ENCODE assay signal across 8 cellular contexts in the genomic region with DNA sequence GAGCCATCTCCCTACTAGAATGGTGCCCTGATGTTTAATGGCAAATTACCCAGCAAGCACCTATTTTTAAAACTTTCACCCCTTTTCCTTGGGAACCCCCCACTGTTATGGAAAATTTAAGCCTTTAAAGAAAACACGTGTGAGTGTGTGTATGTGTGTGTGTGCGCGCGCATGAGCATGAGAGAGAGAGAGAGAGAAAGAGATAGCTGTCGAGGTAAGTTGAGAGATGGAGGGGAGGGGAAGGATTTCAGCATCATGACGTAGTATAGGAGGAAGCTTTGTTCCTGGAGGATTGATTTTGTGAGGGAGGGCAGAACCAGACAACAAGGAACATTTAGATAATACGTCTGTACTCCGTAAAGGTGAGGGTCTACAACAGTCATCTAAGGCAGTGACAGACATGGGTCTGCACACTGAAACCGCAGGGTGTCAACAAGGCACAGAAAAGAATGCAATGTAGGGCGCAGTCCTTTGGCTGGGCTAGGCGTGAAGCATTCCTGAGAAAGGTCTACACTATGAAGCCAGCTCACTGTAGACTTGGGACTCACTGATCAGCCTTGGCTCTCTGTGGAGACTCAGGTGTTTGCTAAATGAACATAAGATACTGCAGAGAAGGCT.
DNase-seq lines count a peak whose midpoint lies in the region; ATAC-seq, FAIRE-seq and TF ChIP-seq lines count a peak whose summit lies in the region.

No MANE protein-coding gene starts in this region.

- H3K79me2 ChIP-seq in astrocyte (ENCODE audit: insufficient read depth, low read length), result no peaks in the 10 kb centered on the region

- FAIRE-seq in astrocyte (lab: Jason Lieb, UNC) (no peak), kidney (lab: Jason Lieb, UNC) (no peak)

- H3K9ac ChIP-seq in astrocyte (ENCODE audit: low read length) (peak overlapping the region; percentile 76), kidney (ENCODE audit: low read length in 2 of 2) (peak overlapping the region in 1 of 2 donors; percentile 49)

- peak overlapping the region; percentile 92 for H2AFZ ChIP-seq in astrocyte (ENCODE audit: low read depth, low read length)

- no peaks in the 10 kb centered on the region for H4K20me1 ChIP-seq in astrocyte (ENCODE audit: insufficient read depth, low read length)

- H3K4me1 ChIP-seq in astrocyte (ENCODE audit: insufficient read depth, low read length) (peaks cover 19% of the 10 kb centered on the region), kidney (ENCODE audit: control insufficient read depth in 1 of 2, insufficient read depth in 1 of 2, low read depth in 1 of 2, low read length in 2 of 2) (peaks cover 5 to 12% of the 10 kb centered on the region in 2 donors), testis (peaks cover 10% of the 10 kb centered on the region)

- no peak overlapping the region for H3K27ac ChIP-seq in astrocyte (ENCODE audit: low read depth, low read length)
- H3K27ac ChIP-seq in kidney (ENCODE audit: low read depth in 2 of 2, low read length in 2 of 2), result no peak overlapping the region
- no peak overlapping the region for H3K27ac ChIP-seq in testis

- H3K4me1 Mint-ChIP-seq in activated T-cell treated with anti-CD3 and anti-CD28 coated beads, Interleukin-2, amount 50 U/mL, for 4 hours (ENCODE audit: low read depth), result peaks cover 14% of the 10 kb centered on the region
- H3K4me1 Mint-ChIP-seq in astrocyte (ENCODE audit: low read depth, unreplicated experiment), result no peaks in the 10 kb centered on the region

- H3K27me3 ChIP-seq in astrocyte (ENCODE audit: insufficient read depth, low read length) (no peaks in the 10 kb centered on the region), testis (no peaks in the 10 kb centered on the region)

- H3K9me3 ChIP-seq in astrocyte (ENCODE audit: insufficient read depth, low read depth, low read length) (no peaks in the 10 kb centered on the region), kidney (ENCODE audit: control insufficient read depth in 1 of 2, low read length in 2 of 2) (peaks cover 0 to 9% of the 10 kb centered on the region in 2 donors), testis (no peaks in the 10 kb centered on the region)

- peaks cover 13% of the 10 kb centered on the region for H3K27me3 Mint-ChIP-seq in activated T-cell treated with anti-CD3 and anti-CD28 coated beads, Interleukin-2, amount 50 U/mL, for 4 hours (ENCODE audit: low read depth)
- no peaks in the 10 kb centered on the region for H3K27me3 Mint-ChIP-seq in astrocyte (ENCODE audit: low read depth, unreplicated experiment)

- no peak for ATAC-seq in activated T-cell treated with anti-CD3 and anti-CD28 coated beads, Interleukin-2, amount 50 U/mL, for 4 hours

- H3K27ac Mint-ChIP-seq in astrocyte (ENCODE audit: unreplicated experiment), result no peak overlapping the region

- no peaks in the 10 kb centered on the region for H3K36me3 Mint-ChIP-seq in activated T-cell treated with anti-CD3 and anti-CD28 coated beads, Interleukin-2, amount 50 U/mL, for 4 hours (ENCODE audit: insufficient read depth)
- H3K36me3 Mint-ChIP-seq in astrocyte (ENCODE audit: low read depth, unreplicated experiment), result no peaks in the 10 kb centered on the region

- no peak for DNase-seq in activated T-cell treated with anti-CD3 and anti-CD28 coated beads, Interleukin-2, amount 50 U/mL, for 4 hours
- DNase-seq in activated T-cell treated with anti-CD3 and anti-CD28 coated beads for 4 hours, result no peak
- peak; percentile 22 for DNase-seq in astrocyte (ENCODE audit: low read depth)
- DNase-seq in kidney, result no peak
- no peak for DNase-seq in testis
- no peak for DNase-seq in iPS-NIHi7 (ENCODE audit: extremely low spot score)
- DNase-seq in NCI-H1105 treated with DMSO at 0.1 percent for 48 hours (lab: John Stamatoyannopoulos, UW), result no peak
- DNase-seq in effector CD4-positive, alpha-beta T cell, result no peak

- H3K4me2 ChIP-seq in astrocyte (ENCODE audit: low read length), result peak overlapping the region; percentile 96

- 27 to 32% methylated on average over 11 of the region's 11 CpGs for whole genome bisulfite sequencing in testis, 2 donors

- intact Hi-C loops in kidney (cut with DNase I), result no loop called here
- intact Hi-C loops in testis (cut with DNase I; ENCODE audit: low total_unique reads), result no loop called here

- peaks cover 4% of the 10 kb centered on the region for H3K9me3 Mint-ChIP-seq in activated T-cell treated with anti-CD3 and anti-CD28 coated beads, Interleukin-2, amount 50 U/mL, for 4 hours
- no peaks in the 10 kb centered on the region for H3K9me3 Mint-ChIP-seq in astrocyte (ENCODE audit: unreplicated experiment)

- H3K36me3 ChIP-seq in astrocyte (ENCODE audit: insufficient read depth, low read length) (no peaks in the 10 kb centered on the region), kidney (ENCODE audit: control insufficient read depth in 1 of 2, insufficient read depth in 2 of 2, low read length in 2 of 2) (no peaks in the 10 kb centered on the region), testis (ENCODE audit: low read depth, missing control alignments) (no peaks in the 10 kb centered on the region)

- H3K4me3 ChIP-seq in astrocyte (ENCODE audit: insufficient read depth, low read depth, low read length) (peak overlapping the region; percentile 67), kidney (ENCODE audit: low read length in 2 of 2) (peak overlapping the region; percentile 79 to 87), testis (peak overlapping the region; percentile 38 to 54)

- H3K4me3 Mint-ChIP-seq in activated T-cell treated with anti-CD3 and anti-CD28 coated beads, Interleukin-2, amount 50 U/mL, for 4 hours, result peak overlapping the region; percentile 76
- H3K4me3 Mint-ChIP-seq in astrocyte (ENCODE audit: unreplicated experiment), result no peak overlapping the region

- no peak for TF ChIP-seq CTCF in astrocyte (IDR thresholded peaks at IDR 0.05; ENCODE audit: insufficient read depth, low read depth, low read length)
- no peak for TF ChIP-seq CTCF in kidney (IDR thresholded peaks at IDR 0.05; ENCODE audit: borderline replicate concordance, extremely low read depth, insufficient read depth)
- TF ChIP-seq CTCF in testis (IDR thresholded peaks at IDR 0.05), result no peak

- no peak for TF ChIP-seq POLR2A in testis (IDR thresholded peaks at IDR 0.05)
